In the genomic region with DNA sequence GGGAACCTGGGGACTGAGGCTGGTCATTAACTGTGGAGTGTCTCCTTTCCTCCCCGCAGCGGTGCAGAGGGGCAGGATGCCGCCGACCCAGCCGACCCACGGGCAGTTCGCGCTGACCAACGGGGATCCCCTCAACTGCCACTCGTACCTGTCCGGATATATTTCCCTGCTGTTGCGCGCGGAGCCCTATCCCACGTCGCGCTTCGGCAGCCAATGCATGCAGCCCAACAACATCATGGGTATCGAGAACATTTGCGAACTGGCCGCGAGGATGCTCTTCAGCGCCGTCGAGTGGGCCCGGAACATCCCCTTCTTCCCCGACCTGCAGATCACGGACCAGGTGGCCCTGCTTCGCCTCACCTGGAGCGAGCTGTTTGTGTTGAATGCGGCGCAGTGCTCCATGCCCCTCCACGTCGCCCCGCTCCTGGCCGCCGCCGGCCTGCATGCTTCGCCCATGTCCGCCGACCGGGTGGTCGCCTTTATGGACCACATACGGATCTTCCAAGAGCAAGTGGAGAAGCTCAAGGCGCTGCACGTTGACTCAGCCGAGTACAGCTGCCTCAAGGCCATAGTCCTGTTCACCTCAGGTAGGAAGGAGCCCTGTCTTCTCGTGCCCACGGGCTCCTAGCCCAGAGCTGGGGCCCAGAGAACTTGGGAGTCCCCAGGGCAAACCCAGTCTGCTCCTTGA, we compare ENCODE assay signal across 8 cellular contexts. TPM values are rescaled to one million over a fixed set of nuclear protein-coding genes. Genes with fewer than 3 reads are reported as not detected.
DNase-seq lines count a peak whose midpoint lies in the region; ATAC-seq and TF ChIP-seq lines count a peak whose summit lies in the region.

No MANE protein-coding gene starts in this region.

- peak overlapping the region; percentile 95 for H3K4me3 ChIP-seq in ascending aorta
- peak overlapping the region; percentile 41 for H3K4me3 ChIP-seq in iPS-15b (ENCODE audit: low read depth, low read length)
- H3K4me3 ChIP-seq in skeletal muscle cell (ENCODE audit: low read depth, low read length), result peak overlapping the region; percentile 93

- no peak overlapping the region for H3K9ac ChIP-seq in iPS-15b (ENCODE audit: low read depth, low read length)

- H3K27ac ChIP-seq in ascending aorta, result peak overlapping the region; percentile 91

- H3K4me1 ChIP-seq in ascending aorta (peaks cover 0 to 7% of the 10 kb centered on the region in 2 donors), iPS-15b (ENCODE audit: control insufficient read depth, insufficient read depth, low read length) (peaks cover 37% of the 10 kb centered on the region)

- H3K36me3 ChIP-seq in ascending aorta (peaks cover 4 to 34% of the 10 kb centered on the region in 2 donors), iPS-15b (ENCODE audit: control insufficient read depth, insufficient read depth, low read length) (no peaks in the 10 kb centered on the region)

- DNase-seq in GM10266 (ENCODE audit: extremely low spot score), result peak; percentile 11
- DNase-seq in ascending aorta (ENCODE audit: low spot score in 2 of 2), result peak in 1 of 2 donors; percentile 53
- DNase-seq in skeletal muscle cell (ENCODE audit: low read depth), result no peak
- DNase-seq in superior temporal gyrus (ENCODE audit: extremely low spot score), result no peak
- DNase-seq in hepatic stellate cell (ENCODE audit: low spot score), result no peak
- DNase-seq in NCI-H2171 treated with DMSO at 0.1 percent for 48 hours (lab: John Stamatoyannopoulos, UW), result no peak

- H3K27me3 ChIP-seq in ascending aorta (no peaks in the 10 kb centered on the region), iPS-15b (ENCODE audit: control insufficient read depth, insufficient read depth, low read length) (peaks cover 86% of the 10 kb centered on the region)

- H3K9me3 ChIP-seq in ascending aorta (no peaks in the 10 kb centered on the region), iPS-15b (ENCODE audit: control insufficient read depth, insufficient read depth, low read length) (no peaks in the 10 kb centered on the region)

- TF ChIP-seq CTCF in GM10266 (IDR thresholded peaks at IDR 0.05; ENCODE audit: control insufficient read depth, insufficient read depth, low read depth, missing control alignments) (no peak), ascending aorta (IDR thresholded peaks at IDR 0.05) (no peak)

- intact Hi-C loops in ascending aorta (cut with DNase I), result loop anchor here (5.0 to 10.0 kb wide), 4 partner anchors 459 to 1662 kb away; no protein-coding TSS in a partner anchor

- ATAC-seq in HG02798 (IDR thresholded peaks at IDR 0.05; ENCODE audit: poor library complexity, unreplicated experiment), result no peak

RNA-seq across cellular contexts. Expression of gene NR2F2, which starts 3.7 kb away (rescaled TPM):
- total RNA-seq in ascending aorta, result 126 TPM

Comparison
In these comparisons a context has a peak if more than half of its experiments do, and no peak if none do; other contexts are left out.
1. H3K4me3 ChIP-seq: peak in every context shown above with its lines; median percentile 95 in ascending aorta; 93 in skeletal muscle cell; 41 in iPS-15b.